32 cellular contexts compared by ENCODE assay signal in the genomic region with DNA sequence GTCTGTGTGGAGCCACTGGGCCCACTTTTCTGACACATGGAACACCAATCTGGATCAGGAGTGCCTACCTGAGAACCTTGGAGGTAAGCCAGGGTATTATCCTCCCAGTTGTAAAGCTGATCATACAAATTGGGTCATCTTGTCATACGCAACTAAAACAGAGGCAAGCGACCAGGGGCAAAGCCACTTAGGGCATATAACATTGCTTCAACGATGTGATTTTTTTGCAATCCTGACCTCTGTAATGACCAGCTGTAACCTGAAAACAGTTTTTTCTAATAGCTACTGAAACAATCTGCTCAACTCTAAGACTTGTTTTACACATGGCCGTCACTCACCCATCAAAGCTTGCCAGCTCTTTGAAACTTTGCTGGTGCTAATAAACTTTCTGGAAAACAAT.
"Had no signal": no experiment of that assay in that cellular context is flagged by ENCODE, and none has a peak within 500 bp of the region (broad histone marks: within the 10 kb centered on the region; RNA-seq: fewer than 3 reads in every experiment).

No MANE protein-coding gene starts in this region.

- H3K27me3 ChIP-seq: neutrophil, ovary, thyroid gland, upper lobe of left lung, vagina had no signal

- DNase-seq: naive thymus-derived CD8-positive, alpha-beta T cell; nephron progenitor cell; nucleus accumbens; ovary; posterior cingulate gyrus; psoas muscle; right cardiac atrium; spleen; stimulated activated CD4-positive, alpha-beta T cell treated with anti-CD3 and anti-CD28 coated beads, Interleukin-12 subunit alpha, Interleukin-12 subunit beta, amount 100 ng/mL, for 4 hours; stimulated activated CD4-positive, alpha-beta T cell treated with anti-CD3 and anti-CD28 coated beads, Interleukin-1b, Interleukin-23, amount 100 ng/mL, for 48 hours; stimulated activated CD4-positive, alpha-beta T cell treated with anti-CD3 and anti-CD28 coated beads, Interleukin-4, amount 100 ng/mL, for 1 hour; stimulated activated CD4-positive, alpha-beta T cell treated with anti-CD3 and anti-CD28 coated beads, Interleukin-4, amount 100 ng/mL, for 4 hours; stimulated activated CD8-positive, alpha-beta memory T cell treated with anti-CD3 and anti-CD28 coated beads, Interleukin-4, amount 100 ng/mL, for 48 hours; stimulated activated naive CD4-positive, alpha-beta T cell; stomach; thyroid gland; trophoblast cell; upper lobe of left lung had no signal

- FAIRE-seq: urothelium cell line had no signal

- H3K36me3 ChIP-seq: neutrophil, ovary, spleen, stomach, thoracic aorta, thyroid gland, tibial nerve, upper lobe of left lung, vagina had no signal

- H3K27me3 Mint-ChIP-seq: naive thymus-derived CD8-positive, alpha-beta T cell; progenitor cell of endocrine pancreas; stimulated activated memory B cell treated with anti-CD40 and anti-IgM and Interleukin-4, amounts not matched to agents 10 μg/mL and 1 μg/mL and 100 μg/mL, for 72 hours had no signal

- H3K4me3 ChIP-seq: ovary, psoas muscle, skin epidermis, smooth muscle cell, spleen, stomach, thoracic aorta, thyroid gland, tibial nerve, upper lobe of left lung, vagina had no signal

- H3K9me3 ChIP-seq: neutrophil, ovary, psoas muscle, thoracic aorta, thyroid gland, vagina had no signal

- H3K9ac ChIP-seq: parathyroid adenoma had no signal

- H3K4me1 Mint-ChIP-seq: neural crest cell; stimulated activated memory B cell treated with anti-CD40 and anti-IgM and Interleukin-4, amounts not matched to agents 10 μg/mL and 1 μg/mL and 100 μg/mL, for 72 hours had no signal

- H3K27ac Mint-ChIP-seq: naive thymus-derived CD8-positive, alpha-beta T cell; natural killer cell treated with Interleukin-12 subunit alpha and Interleukin-12 subunit beta and Interleukin-15 and Interleukin-18, amount 100 ng/mL, for 72 hours; nephron progenitor cell; progenitor cell of endocrine pancreas; stimulated activated memory B cell treated with anti-CD40 and anti-IgM and Interleukin-4, amounts not matched to agents 10 μg/mL and 1 μg/mL and 100 μg/mL, for 72 hours; stimulated activated naive CD8-positive, alpha-beta T cell treated with anti-CD3 and anti-CD28 coated beads, Interleukin-15, Interleukin-2, amounts not matched to agents 100 ng/mL and 50 ng/mL, for 24 hours had no signal

- H3K4me1 ChIP-seq: psoas muscle, spleen, stomach, thyroid gland, tibial nerve, upper lobe of left lung, vagina had no signal

- H3K4me3 Mint-ChIP-seq: naive thymus-derived CD8-positive, alpha-beta T cell; natural killer cell treated with Interleukin-12 subunit alpha and Interleukin-12 subunit beta and Interleukin-15 and Interleukin-18, amount 100 ng/mL, for 72 hours; nephron progenitor cell; neural crest cell; stimulated activated memory B cell treated with anti-CD40 and anti-IgM and Interleukin-4, amounts not matched to agents 10 μg/mL and 1 μg/mL and 100 μg/mL, for 72 hours; stimulated activated naive CD8-positive, alpha-beta T cell treated with anti-CD3 and anti-CD28 coated beads, Interleukin-15, Interleukin-2, amounts not matched to agents 100 ng/mL and 50 ng/mL, for 24 hours had no signal

- H3K36me3 Mint-ChIP-seq: natural killer cell treated with Interleukin-12 subunit alpha and Interleukin-12 subunit beta and Interleukin-15 and Interleukin-18, amount 100 ng/mL, for 72 hours; stimulated activated memory B cell treated with anti-CD40 and anti-IgM and Interleukin-4, amounts not matched to agents 10 μg/mL and 1 μg/mL and 100 μg/mL, for 72 hours had no signal

- ATAC-seq: naive thymus-derived CD8-positive, alpha-beta T cell; natural killer cell treated with Interleukin-12 subunit alpha and Interleukin-12 subunit beta and Interleukin-15 and Interleukin-18, amount 100 ng/mL, for 72 hours; psoas muscle; right cardiac atrium; sciatic nerve; stimulated activated memory B cell treated with anti-CD40 and anti-IgM and Interleukin-4, amounts not matched to agents 10 μg/mL and 1 μg/mL and 100 μg/mL, for 72 hours had no signal

- H3K4me2 ChIP-seq: smooth muscle cell had no signal

- H3K9me3 Mint-ChIP-seq: stimulated activated naive CD8-positive, alpha-beta T cell treated with anti-CD3 and anti-CD28 coated beads, Interleukin-15, Interleukin-2, amounts not matched to agents 100 ng/mL and 50 ng/mL, for 24 hours had no signal

- H3K27ac ChIP-seq: neutrophil, ovary, parathyroid adenoma, psoas muscle, skin epidermis, spleen, stomach, thoracic aorta, thyroid gland, tibial nerve, upper lobe of left lung, vagina had no signal

- H3K79me2 ChIP-seq: parathyroid adenoma had no signal

- H2AFZ ChIP-seq: parathyroid adenoma had no signal
